Comparison of ENCODE assay signal across 23 cellular contexts in the genomic region with DNA sequence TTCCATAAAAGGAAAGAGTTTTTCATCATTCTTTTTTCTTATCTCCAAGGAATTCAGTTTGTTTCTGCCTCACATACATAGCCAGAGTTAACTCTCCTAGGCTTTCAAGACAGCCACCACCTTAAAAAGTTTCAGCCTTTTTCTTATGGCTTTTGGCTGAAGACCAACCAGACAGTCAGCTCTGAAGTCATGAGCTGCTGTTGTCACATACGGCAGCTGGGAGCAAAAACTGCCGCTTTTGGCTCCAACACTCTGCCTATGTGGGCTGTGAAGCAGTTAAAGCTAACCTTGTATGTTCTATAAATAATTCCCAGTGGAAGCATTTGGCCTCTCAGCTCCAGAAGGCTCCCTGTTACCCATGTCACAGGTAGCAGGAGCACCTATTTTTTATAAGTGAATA.
DNase-seq lines count a peak whose midpoint lies in the region; ATAC-seq and TF ChIP-seq lines count a peak whose summit lies in the region.
"Had no signal": no experiment of that assay in that cellular context is flagged by ENCODE, and none has a peak within 500 bp of the region (broad histone marks: within the 10 kb centered on the region; RNA-seq: fewer than 3 reads in every experiment).

No MANE protein-coding gene starts in this region.

- H3K9me3 ChIP-seq in PC-3 (ENCODE audit: low read length), result no peaks in the 10 kb centered on the region
- no peaks in the 10 kb centered on the region for H3K9me3 ChIP-seq in mesenchymal stem cell (ENCODE audit: control insufficient read depth, low read length)
- H3K9me3 ChIP-seq: left ventricle myocardium inferior, vagina had no signal

- H3K23ac ChIP-seq in mesenchymal stem cell (ENCODE audit: low read length in 2 of 2), result no peak overlapping the region

- H4K20me1 ChIP-seq in PC-3 (ENCODE audit: low read length), result no peaks in the 10 kb centered on the region

- no peak overlapping the region for H2BK12ac ChIP-seq in mesenchymal stem cell (ENCODE audit: low read length in 2 of 2)

- H3K36me3 Mint-ChIP-seq in chondrocyte (ENCODE audit: low read depth), result no peaks in the 10 kb centered on the region
- H3K36me3 Mint-ChIP-seq: activated CD8-positive, alpha-beta memory T cell treated with anti-CD3 and anti-CD28 coated beads, Interleukin-2, amount 10 ng/mL, durations not matched to agents 7 days and 5 days; activated naive CD8-positive, alpha-beta T cell treated with anti-CD3 and anti-CD28 coated beads, Interleukin-2, amount 10 ng/mL, durations not matched to agents 7 days and 5 days; naive thymus-derived CD4-positive, alpha-beta T cell had no signal

- no peaks in the 10 kb centered on the region for H3K4me1 Mint-ChIP-seq in chondrocyte (ENCODE audit: low read depth)
- H3K4me1 Mint-ChIP-seq: activated CD4-positive, alpha-beta T cell treated with anti-CD3 and anti-CD28 coated beads for 36 hours; activated CD8-positive, alpha-beta memory T cell treated with anti-CD3 and anti-CD28 coated beads, Interleukin-2, amount 10 ng/mL, durations not matched to agents 7 days and 5 days; activated naive CD8-positive, alpha-beta T cell treated with anti-CD3 and anti-CD28 coated beads, Interleukin-2, amount 10 ng/mL, durations not matched to agents 7 days and 5 days; activated T-helper 17 cell treated with anti-CD3 and anti-CD28 coated beads, Interleukin-2, amount 50 U/mL, for 72 hours; naive thymus-derived CD4-positive, alpha-beta T cell had no signal

- no peaks in the 10 kb centered on the region for H3K27me3 Mint-ChIP-seq in chondrocyte (ENCODE audit: low read depth)
- H3K27me3 Mint-ChIP-seq: activated CD4-positive, alpha-beta T cell treated with anti-CD3 and anti-CD28 coated beads for 36 hours; activated CD8-positive, alpha-beta memory T cell treated with anti-CD3 and anti-CD28 coated beads, Interleukin-2, amount 10 ng/mL, durations not matched to agents 7 days and 5 days; activated naive CD8-positive, alpha-beta T cell treated with anti-CD3 and anti-CD28 coated beads, Interleukin-2, amount 10 ng/mL, durations not matched to agents 7 days and 5 days; activated T-helper 17 cell treated with anti-CD3 and anti-CD28 coated beads, Interleukin-2, amount 50 U/mL, for 72 hours; naive thymus-derived CD4-positive, alpha-beta T cell had no signal

- H3K18ac ChIP-seq in mesenchymal stem cell (ENCODE audit: low read depth in 1 of 2, low read length in 2 of 2), result no peak overlapping the region

- POLR2A ChIA-PET in PC-3 (lab: Charles Lee; ENCODE audit: unreplicated experiment), result no interaction called here

- no peak overlapping the region for H2BK120ac ChIP-seq in mesenchymal stem cell (ENCODE audit: low read depth, low read length)

- H3K36me3 ChIP-seq in PC-3 (ENCODE audit: low read depth, low read length) (no peaks in the 10 kb centered on the region), mesenchymal stem cell (ENCODE audit: control insufficient read depth in 1 of 2, insufficient read depth in 2 of 2, low read depth in 1 of 2, low read length in 2 of 2) (no peaks in the 10 kb centered on the region)
- H3K36me3 ChIP-seq: left ventricle myocardium inferior, vagina had no signal

- 83% methylated on average over 1 of the region's 2 CpGs for WGBS in mesenchymal stem cell

- H2AFZ ChIP-seq in PC-3 (ENCODE audit: low read length) (no peak overlapping the region), mesenchymal stem cell (ENCODE audit: low read depth, low read length) (no peak overlapping the region)
- H2AFZ ChIP-seq: GM23248 had no signal

- peak; percentile 38; the same call in 1 of the 2 replicates for ATAC-seq in PC-3
- no peak for ATAC-seq in HG03378 (IDR thresholded peaks at IDR 0.05; ENCODE audit: unreplicated experiment)
- no peak for ATAC-seq in GM19035 (IDR thresholded peaks at IDR 0.05; ENCODE audit: unreplicated experiment)
- ATAC-seq: activated CD4-positive, alpha-beta T cell treated with anti-CD3 and anti-CD28 coated beads for 36 hours; activated CD8-positive, alpha-beta memory T cell treated with anti-CD3 and anti-CD28 coated beads, Interleukin-2, amount 10 ng/mL, durations not matched to agents 7 days and 5 days; activated T-helper 17 cell treated with anti-CD3 and anti-CD28 coated beads, Interleukin-2, amount 50 U/mL, for 72 hours; esophagus mucosa; naive thymus-derived CD4-positive, alpha-beta T cell had no signal

- no peak overlapping the region for H3K9ac ChIP-seq in PC-3 (ENCODE audit: low read length)
- H3K9ac ChIP-seq in mesenchymal stem cell (ENCODE audit: low read length), result no peak overlapping the region
- H3K9ac ChIP-seq: GM23248 had no signal

- H3K9me3 Mint-ChIP-seq in chondrocyte (ENCODE audit: low read depth), result no peaks in the 10 kb centered on the region
- H3K9me3 Mint-ChIP-seq: activated naive CD8-positive, alpha-beta T cell treated with anti-CD3 and anti-CD28 coated beads, Interleukin-2, amount 10 ng/mL, durations not matched to agents 7 days and 5 days; activated T-helper 17 cell treated with anti-CD3 and anti-CD28 coated beads, Interleukin-2, amount 50 U/mL, for 72 hours had no signal

- no peak for TF ChIP-seq CTCF in PC-3 (conservative IDR thresholded peaks at IDR 0.05; ENCODE audit: low read depth, low read length)
- no peak for TF ChIP-seq CTCF in chondrocyte (IDR thresholded peaks at IDR 0.05)

- H3K14ac ChIP-seq in mesenchymal stem cell (ENCODE audit: low read length in 2 of 2), result no peak overlapping the region

- H2AK5ac ChIP-seq in mesenchymal stem cell (ENCODE audit: low read length, severe bottlenecking), result no peak overlapping the region

- no peaks in the 10 kb centered on the region for H3K9me2 ChIP-seq in PC-3 (replicated peaks; ENCODE audit: low read length)

- H3K4me3 Mint-ChIP-seq in chondrocyte (ENCODE audit: unreplicated experiment), result no peak overlapping the region
- H3K4me3 Mint-ChIP-seq: activated CD4-positive, alpha-beta T cell treated with anti-CD3 and anti-CD28 coated beads for 36 hours; activated CD8-positive, alpha-beta memory T cell treated with anti-CD3 and anti-CD28 coated beads, Interleukin-2, amount 10 ng/mL, durations not matched to agents 7 days and 5 days; activated naive CD8-positive, alpha-beta T cell treated with anti-CD3 and anti-CD28 coated beads, Interleukin-2, amount 10 ng/mL, durations not matched to agents 7 days and 5 days; activated T-helper 17 cell treated with anti-CD3 and anti-CD28 coated beads, Interleukin-2, amount 50 U/mL, for 72 hours; naive thymus-derived CD4-positive, alpha-beta T cell had no signal

- no peak overlapping the region for H3K4ac ChIP-seq in mesenchymal stem cell (ENCODE audit: low read depth in 1 of 2, low read length in 2 of 2)

- H3K4me2 ChIP-seq in PC-3 (ENCODE audit: low read length) (no peak overlapping the region), mesenchymal stem cell (ENCODE audit: low read length, poor library complexity, severe bottlenecking) (no peak overlapping the region)

- H3K4me1 ChIP-seq in PC-3 (ENCODE audit: insufficient read depth, low read length), result no peaks in the 10 kb centered on the region
- no peaks in the 10 kb centered on the region for H3K4me1 ChIP-seq in mesenchymal stem cell (ENCODE audit: control insufficient read depth, insufficient read depth, low read depth, low read length)
- H3K4me1 ChIP-seq: left ventricle myocardium inferior, vagina had no signal

- no peak overlapping the region for H4K8ac ChIP-seq in mesenchymal stem cell (ENCODE audit: low read length)

- no TSS peak for BruUV-seq in PC-3 (replicated peaks; lab: Mats Ljungman, UMichigan)

- peak; percentile 0 for DNase-seq in A172 (ENCODE audit: low spot score)
- DNase-seq in PC-3, result peak; percentile 7
- no peak for DNase-seq in chondrocyte (ENCODE audit: low spot score)
- DNase-seq in mesenchymal stem cell, result peak; percentile 19
- no peak for DNase-seq in GOT3 (lab: John Stamatoyannopoulos, UW)
- DNase-seq in NCI-H1105 (lab: John Stamatoyannopoulos, UW), result no peak
- DNase-seq: activated CD4-positive, alpha-beta T cell treated with anti-CD3 and anti-CD28 coated beads for 36 hours; activated CD8-positive, alpha-beta memory T cell treated with anti-CD3 and anti-CD28 coated beads, Interleukin-2, amount 10 ng/mL, durations not matched to agents 7 days and 5 days; activated naive CD8-positive, alpha-beta T cell treated with anti-CD3 and anti-CD28 coated beads, Interleukin-2, amount 10 ng/mL, durations not matched to agents 7 days and 5 days; GM23248; left ventricle myocardium inferior; naive thymus-derived CD4-positive, alpha-beta T cell; NCI-H187; NCI-H345; NK-92 treated with Interleukin-12 subunit alpha and Interleukin-12 subunit beta, amount 100 ng/mL, for 24 hours; stimulated activated CD4-positive, alpha-beta T cell treated with anti-CD3 and anti-CD28 coated beads, Interleukin-4, amount 100 ng/mL, for 24 hours had no signal

- H3K79me1 ChIP-seq in mesenchymal stem cell (replicated peaks; ENCODE audit: low read length, poor library complexity, severe bottlenecking), result no peaks in the 10 kb centered on the region

- H3K79me2 ChIP-seq in PC-3 (ENCODE audit: low read length), result no peaks in the 10 kb centered on the region

- H3K27me3 ChIP-seq in PC-3 (ENCODE audit: low read length), result no peaks in the 10 kb centered on the region
- no peaks in the 10 kb centered on the region for H3K27me3 ChIP-seq in mesenchymal stem cell (ENCODE audit: control insufficient read depth in 1 of 2, insufficient read depth in 1 of 2, low read length in 2 of 2)
- H3K27me3 ChIP-seq: vagina had no signal

- H2BK5ac ChIP-seq in mesenchymal stem cell (ENCODE audit: low read depth, low read length, poor library complexity, severe bottlenecking), result no peak overlapping the region

- intact Hi-C loops in PC-3 (cut with micrococcal nuclease), result no loop called here

- no peak overlapping the region for H4K91ac ChIP-seq in mesenchymal stem cell (ENCODE audit: low read length)

- H3F3A ChIP-seq in PC-3 (ENCODE audit: low read length, unreplicated experiment), result no peaks in the 10 kb centered on the region

- H3K4me3 ChIP-seq in PC-3 (ENCODE audit: low read length) (no peak overlapping the region), mesenchymal stem cell (ENCODE audit: insufficient read depth in 1 of 2, low read depth in 1 of 2, low read length in 2 of 2) (no peak overlapping the region)
- H3K4me3 ChIP-seq: GM23248, left ventricle myocardium inferior, vagina had no signal

- no peak overlapping the region for H2BK15ac ChIP-seq in mesenchymal stem cell (ENCODE audit: low read depth, poor library complexity, severe bottlenecking)

- CTCF ChIA-PET in PC-3 (lab: Charles Lee), result no interaction called here

- no peak overlapping the region for H3K27ac ChIP-seq in PC-3 (ENCODE audit: low read length)
- H3K27ac ChIP-seq in mesenchymal stem cell (ENCODE audit: low read length, poor library complexity, severe bottlenecking), result no peak overlapping the region
- H3K27ac ChIP-seq: C4-2B, GM23248, left ventricle myocardium inferior, RWPE1, vagina had no signal

- H3K27ac Mint-ChIP-seq in chondrocyte (ENCODE audit: unreplicated experiment), result peak overlapping the region; percentile 17
- H3K27ac Mint-ChIP-seq: activated CD4-positive, alpha-beta T cell treated with anti-CD3 and anti-CD28 coated beads for 36 hours; activated CD8-positive, alpha-beta memory T cell treated with anti-CD3 and anti-CD28 coated beads, Interleukin-2, amount 10 ng/mL, durations not matched to agents 7 days and 5 days; activated naive CD8-positive, alpha-beta T cell treated with anti-CD3 and anti-CD28 coated beads, Interleukin-2, amount 10 ng/mL, durations not matched to agents 7 days and 5 days; activated T-helper 17 cell treated with anti-CD3 and anti-CD28 coated beads, Interleukin-2, amount 50 U/mL, for 72 hours; naive thymus-derived CD4-positive, alpha-beta T cell had no signal

Comparison
In these comparisons a context has a peak if more than half of its experiments do, and no peak if none do; other contexts are left out.
1. DNase-seq: peak in A172 (single experiment), PC-3 (single experiment) and mesenchymal stem cell (single experiment); none in chondrocyte (single experiment), GOT3 (single experiment) and NCI-H1105 (single experiment).